Comparison of ENCODE assay signal across 8 cellular contexts in genomic region chr1:155049651-155050559, GRCh38. TPM values are rescaled to one million over a fixed set of nuclear protein-coding genes. Genes with fewer than 3 reads are reported as not detected.
DNase-seq lines count a peak whose midpoint lies in the region; ATAC-seq and TF ChIP-seq lines count a peak whose summit lies in the region.

No MANE protein-coding gene starts in this region.

- TF ChIP-seq POLR2A in gastroesophageal sphincter (IDR thresholded peaks at IDR 0.05), result no peak

- peak overlapping the region; percentile 22 for H3K27ac Mint-ChIP-seq in stimulated activated memory B cell treated with anti-CD40 and anti-IgM and Interleukin-4, amounts not matched to agents 10 μg/mL and 1 μg/mL and 100 μg/mL, for 72 hours

- TF ChIP-seq CTCF in left ventricle myocardium inferior (IDR thresholded peaks at IDR 0.05; ENCODE audit: borderline replicate concordance), result no peak
- no peak for TF ChIP-seq CTCF in WI38 (IDR thresholded peaks at IDR 0.05; ENCODE audit: low read depth, low read length)
- TF ChIP-seq CTCF in gastroesophageal sphincter (IDR thresholded peaks at IDR 0.05), result no peak

- H3K4me3 ChIP-seq in left ventricle myocardium inferior, result peak overlapping the region; percentile 80
- peak overlapping the region; percentile 77 for H3K4me3 ChIP-seq in WI38 (ENCODE audit: low read depth, low read length)
- peak overlapping the region; percentile 62 to 65 for H3K4me3 ChIP-seq in gastroesophageal sphincter

- H3K4me1 Mint-ChIP-seq in stimulated activated memory B cell treated with anti-CD40 and anti-IgM and Interleukin-4, amounts not matched to agents 10 μg/mL and 1 μg/mL and 100 μg/mL, for 72 hours, result peaks cover 38% of the 10 kb centered on the region

- H3K36me3 ChIP-seq in left ventricle myocardium inferior (peaks cover 18% of the 10 kb centered on the region), gastroesophageal sphincter (peaks cover 0 to 15% of the 10 kb centered on the region in 2 donors)

- TF ChIP-seq EP300 in gastroesophageal sphincter (IDR thresholded peaks at IDR 0.05), result no peak

- H3K4me3 Mint-ChIP-seq in stimulated activated memory B cell treated with anti-CD40 and anti-IgM and Interleukin-4, amounts not matched to agents 10 μg/mL and 1 μg/mL and 100 μg/mL, for 72 hours, result peak overlapping the region; percentile 85

- DNase-seq in left ventricle myocardium inferior, result no peak
- DNase-seq in cardiac septum (ENCODE audit: low spot score), result no peak
- DNase-seq in HT-29 (ENCODE audit: low spot score), result no peak
- DNase-seq in LoVo (ENCODE audit: low spot score), result no peak

- ATAC-seq in gastroesophageal sphincter, result no peak
- ATAC-seq in stimulated activated memory B cell treated with anti-CD40 and anti-IgM and Interleukin-4, amounts not matched to agents 10 μg/mL and 1 μg/mL and 100 μg/mL, for 72 hours, result no peak
- ATAC-seq in GM19467 (IDR thresholded peaks at IDR 0.05; ENCODE audit: unreplicated experiment), result no peak

- peaks cover 61% of the 10 kb centered on the region for H3K4me1 ChIP-seq in left ventricle myocardium inferior
- peaks cover 0 to 52% (median 20%) of the 10 kb centered on the region in 3 donors for H3K4me1 ChIP-seq in gastroesophageal sphincter

- H3K36me3 Mint-ChIP-seq in stimulated activated memory B cell treated with anti-CD40 and anti-IgM and Interleukin-4, amounts not matched to agents 10 μg/mL and 1 μg/mL and 100 μg/mL, for 72 hours, result no peaks in the 10 kb centered on the region

- H3K27me3 ChIP-seq in left ventricle myocardium inferior (ENCODE audit: low read depth) (no peaks in the 10 kb centered on the region), gastroesophageal sphincter (no peaks in the 10 kb centered on the region)

- H3K27me3 Mint-ChIP-seq in stimulated activated memory B cell treated with anti-CD40 and anti-IgM and Interleukin-4, amounts not matched to agents 10 μg/mL and 1 μg/mL and 100 μg/mL, for 72 hours, result no peaks in the 10 kb centered on the region

- intact Hi-C loops in left ventricle myocardium inferior (cut with micrococcal nuclease) (no loop called here), cardiac septum (cut with DNase I) (loop anchor here (2.0 to 5.0 kb wide), 3 partner anchors 35 to 87 kb away; partner anchors contain the start of genes SLC50A1 and ZBTB7B)

- WGBS in gastroesophageal sphincter (ENCODE audit: low coverage in 1 of 2), 2 donors, result 13 to 30% methylated on average over 4 to 8 of the region's 10 CpGs

- no peaks in the 10 kb centered on the region for H3K9me3 ChIP-seq in left ventricle myocardium inferior (replicated peaks)
- no peaks in the 10 kb centered on the region for H3K9me3 ChIP-seq in gastroesophageal sphincter

- H3K9me3 Mint-ChIP-seq in stimulated activated memory B cell treated with anti-CD40 and anti-IgM and Interleukin-4, amounts not matched to agents 10 μg/mL and 1 μg/mL and 100 μg/mL, for 72 hours, result no peaks in the 10 kb centered on the region

- peak overlapping the region; percentile 98 for H3K27ac ChIP-seq in left ventricle myocardium inferior (replicated peaks)
- H3K27ac ChIP-seq in gastroesophageal sphincter, result peak overlapping the region; percentile 35 to 96 (median 90)

RNA-seq across cellular contexts. Expression of gene ADAM15, which starts 1.2 kb away (rescaled TPM):
- 82.1 TPM for total RNA-seq in left ventricle myocardium inferior
- 69.9 TPM for total RNA-seq in cardiac septum
- total RNA-seq in gastroesophageal sphincter, result 100 to 1,000 TPM in 2 of 4 donors, 10 to 100 TPM in 2; 65.4 to 115 (median 100.0) TPM
- 177 and 185 TPM in 2 replicates for total RNA-seq in HT-29 (2014; rRNA removed; shearing (Covaris generic))

RNA-seq across cellular contexts. Expression of gene EFNA4, which starts 13.6 kb away (rescaled TPM):
- total RNA-seq in left ventricle myocardium inferior, result 1.7 TPM
- 1.9 TPM for total RNA-seq in cardiac septum
- total RNA-seq in gastroesophageal sphincter, result 1 to 10 TPM in 3 of 4 donors, under 1 TPM in 1; 0.81 to 5.8 (median 2.3) TPM
- 34.6 and 45.0 TPM in 2 replicates for total RNA-seq in HT-29 (2014; rRNA removed; shearing (Covaris generic))

RNA-seq across cellular contexts. Expression of gene DCST1, which starts 16.3 kb away (rescaled TPM):
- total RNA-seq in left ventricle myocardium inferior, result not detected
- total RNA-seq in cardiac septum, result not detected
- not detected for total RNA-seq in gastroesophageal sphincter
- total RNA-seq in HT-29 (2014; rRNA removed; shearing (Covaris generic)), result 0.05 TPM in 1 of 2 replicates, not detected in the other

RNA-seq across cellular contexts. Expression of gene DCST2, which starts 16.3 kb away (rescaled TPM):
- not detected for total RNA-seq in left ventricle myocardium inferior
- 0.51 TPM for total RNA-seq in cardiac septum
- under 1 TPM in 2 of 4 donors, not detected in 2; 0.35 to 0.54 TPM for total RNA-seq in gastroesophageal sphincter
- total RNA-seq in HT-29 (2014; rRNA removed; shearing (Covaris generic)), result 0.70 and 3.3 TPM in 2 replicates

RNA-seq across cellular contexts. Expression of gene EFNA3, which starts 28.7 kb away (rescaled TPM):
- total RNA-seq in left ventricle myocardium inferior (0.71 TPM), cardiac septum (1.2 TPM), gastroesophageal sphincter (under 1 TPM in 2 of 4 donors, not detected in 2; 0.27 to 0.77 TPM)
- total RNA-seq in HT-29 (2014; rRNA removed; shearing (Covaris generic)), result 2.4 and 3.9 TPM in 2 replicates
